6 cellular contexts compared by ENCODE assay signal in the genomic region with DNA sequence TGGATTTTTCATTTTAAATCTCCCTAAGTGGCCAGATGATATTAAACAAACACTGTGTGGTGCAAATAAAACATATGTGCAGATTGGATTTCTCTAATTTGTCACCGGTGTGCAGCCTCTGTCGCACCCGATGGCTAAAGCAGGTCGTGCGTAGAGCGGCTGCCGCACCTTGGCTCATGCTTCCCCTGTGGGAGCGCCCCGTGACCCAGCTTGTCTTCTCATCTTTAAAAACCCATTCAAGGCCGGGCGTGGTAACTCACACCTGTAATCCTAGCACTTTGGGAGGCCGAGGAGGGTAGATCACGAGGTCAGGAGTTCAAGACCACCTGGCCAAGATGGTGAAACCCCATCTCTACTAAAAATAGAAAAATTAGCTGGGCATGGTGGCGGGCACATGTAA. TPM values are rescaled to one million over a fixed set of nuclear protein-coding genes. Genes with fewer than 3 reads are reported as not detected.
"Had no signal": no experiment of that assay in that cellular context is flagged by ENCODE, and none has a peak within 500 bp of the region (broad histone marks: within the 10 kb centered on the region; RNA-seq: fewer than 3 reads in every experiment).

No MANE protein-coding gene starts in this region.

RNA-seq across cellular contexts. Expression of a gene that starts 24.3 kb away (rescaled TPM):
- total RNA-seq: GM23248, H1, H4, H7, H9, HFFc6 had no signal
